Comparison of ENCODE assay signal across 8 cellular contexts in the genomic region with DNA sequence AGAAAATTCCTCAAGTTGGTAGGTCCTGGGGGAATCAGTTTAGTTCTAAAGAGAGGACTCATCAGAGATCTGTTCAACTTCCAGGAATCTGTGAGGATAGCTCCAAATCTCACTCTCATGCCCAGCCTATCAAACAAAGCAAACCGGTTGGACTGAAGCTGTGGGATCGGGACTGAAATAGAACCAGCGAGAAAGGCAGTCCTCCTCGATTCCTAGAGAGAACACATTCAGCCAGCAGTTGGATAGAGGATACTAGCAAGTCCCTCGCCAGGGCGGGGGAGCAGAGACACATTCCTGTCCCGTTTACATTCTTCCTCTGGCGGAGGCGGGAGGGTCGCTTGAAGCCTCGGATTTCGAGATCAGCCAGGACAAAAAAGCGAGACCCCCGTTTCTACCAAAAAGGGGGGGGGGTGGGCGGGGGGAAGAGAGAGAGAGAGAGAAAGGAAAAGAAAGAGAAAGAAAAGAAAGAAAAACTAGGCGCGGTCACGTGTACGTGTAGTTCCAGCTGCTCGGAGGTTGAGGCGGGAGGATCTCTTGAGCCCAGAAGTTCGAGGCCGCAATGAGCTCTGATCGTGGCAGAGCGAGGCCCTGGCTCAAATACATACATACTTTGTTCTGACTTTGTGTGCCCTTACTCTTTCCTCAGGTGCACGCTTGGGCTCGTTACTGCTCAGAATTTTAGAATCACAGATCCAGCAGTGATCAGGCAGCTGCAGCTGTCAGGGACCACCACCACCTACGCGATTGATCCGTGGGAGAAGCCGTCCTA. TPM values are rescaled to one million over a fixed set of nuclear protein-coding genes. Genes with fewer than 3 reads are reported as not detected.
DNase-seq lines count a peak whose midpoint lies in the region; ATAC-seq and TF ChIP-seq lines count a peak whose summit lies in the region.

No MANE protein-coding gene starts in this region.

- H3K4me1 ChIP-seq in ACC112 (ENCODE audit: control insufficient read depth, insufficient read depth, low read length, unreplicated experiment) = no peaks in the 10 kb centered on the region
- H3K4me1 ChIP-seq in MM.1S (ENCODE audit: low read length) = no peaks in the 10 kb centered on the region

- H3K36me3 ChIP-seq in ACC112 (ENCODE audit: insufficient read depth, low read length) (no peaks in the 10 kb centered on the region), MM.1S (replicated peaks; ENCODE audit: insufficient read depth, low read length) (no peaks in the 10 kb centered on the region)

- peak overlapping the region; percentile 60 for H3K27ac ChIP-seq in ACC112 (ENCODE audit: low read depth, low read length)
- peak overlapping the region; percentile 43 for H3K27ac ChIP-seq in adipose tissue (ENCODE audit: low read depth, low read length)
- H3K27ac ChIP-seq in MM.1S (ENCODE audit: low read length) = no peak overlapping the region

- no peaks in the 10 kb centered on the region for H3K79me2 ChIP-seq in ACC112 (ENCODE audit: control insufficient read depth, insufficient read depth, low read length, unreplicated experiment)
- no peaks in the 10 kb centered on the region for H3K79me2 ChIP-seq in MM.1S (ENCODE audit: low read length)

- H3K27me3 Mint-ChIP-seq in glutamatergic neuron (ENCODE audit: unreplicated experiment) (peaks cover 15% of the 10 kb centered on the region), neural crest cell (ENCODE audit: low read depth) (peaks cover 63% of the 10 kb centered on the region)

- H3K27ac Mint-ChIP-seq in glutamatergic neuron (ENCODE audit: unreplicated experiment) (peak overlapping the region; percentile 76), neural crest cell (ENCODE audit: unreplicated experiment) (peak overlapping the region; percentile 59)

- H3K4me3 ChIP-seq in ACC112 (ENCODE audit: low read depth, low read length) (peak overlapping the region; percentile 75), MM.1S (ENCODE audit: low read length) (no peak overlapping the region)

- ATAC-seq in HG02885 (IDR thresholded peaks at IDR 0.05; ENCODE audit: poor library complexity, unreplicated experiment) = no peak

- peaks cover 16% of the 10 kb centered on the region for H3F3A ChIP-seq in MM.1S (ENCODE audit: insufficient read depth, low read length)

- H3K36me3 Mint-ChIP-seq in glutamatergic neuron (ENCODE audit: unreplicated experiment) = peaks cover 4% of the 10 kb centered on the region
- peaks cover 14% of the 10 kb centered on the region for H3K36me3 Mint-ChIP-seq in neural crest cell (ENCODE audit: low read depth)

- H3K9me3 ChIP-seq in MM.1S (replicated peaks; ENCODE audit: insufficient read depth, low read length) = no peaks in the 10 kb centered on the region

- H3K9ac ChIP-seq in MM.1S (ENCODE audit: low read length) = no peak overlapping the region

- no peaks in the 10 kb centered on the region for H4K20me1 ChIP-seq in MM.1S (ENCODE audit: insufficient read depth, low read length)

- peak overlapping the region; percentile 89 for H3K4me3 Mint-ChIP-seq in glutamatergic neuron (ENCODE audit: unreplicated experiment)
- peak overlapping the region; percentile 93 for H3K4me3 Mint-ChIP-seq in neural crest cell

- WGBS in adipose tissue, 3 donors = 4 to 12% (median 9%) methylated on average over 30 to 31 of the region's 31 CpGs

- H3K27me3 ChIP-seq in ACC112 (ENCODE audit: insufficient read depth, low read length) (no peaks in the 10 kb centered on the region), MM.1S (replicated peaks; ENCODE audit: insufficient read depth, low read length) (no peaks in the 10 kb centered on the region; the same call in 1 of the 2 replicates)

- no peaks in the 10 kb centered on the region for H3K9me2 ChIP-seq in MM.1S (replicated peaks; ENCODE audit: insufficient read depth, low read length)

- DNase-seq in H4 (ENCODE audit: low spot score) (peak; percentile 97), NCI-H524 (lab: John Stamatoyannopoulos, UW) (peak; percentile 84 to 97), glutamatergic neuron (peak; percentile 80), neural crest cell (ENCODE audit: low read depth, low spot score) (peak; percentile 65), MM.1S (no peak)

- H2AFZ ChIP-seq in ACC112 (ENCODE audit: low read length, unreplicated experiment) (peak overlapping the region; percentile 88), MM.1S (ENCODE audit: low read length) (no peak overlapping the region)

- peaks cover 2% of the 10 kb centered on the region for H3K4me1 Mint-ChIP-seq in glutamatergic neuron (ENCODE audit: low read depth, unreplicated experiment)
- peaks cover 56% of the 10 kb centered on the region for H3K4me1 Mint-ChIP-seq in neural crest cell

- TF ChIP-seq CTCF in glutamatergic neuron (IDR thresholded peaks at IDR 0.05; ENCODE audit: partially characterized antibody, unreplicated experiment) = no peak
- TF ChIP-seq CTCF in neural crest cell (conservative IDR thresholded peaks at IDR 0.05) = no peak
- no peak for TF ChIP-seq CTCF in MM.1S (IDR thresholded peaks at IDR 0.05; ENCODE audit: low read length)

- H3K9me3 Mint-ChIP-seq in glutamatergic neuron (ENCODE audit: unreplicated experiment) (peaks cover 23% of the 10 kb centered on the region), neural crest cell (peaks cover 12% of the 10 kb centered on the region)

- no peak overlapping the region for H3K4me2 ChIP-seq in MM.1S (ENCODE audit: low read depth, low read length)

RNA-seq across cellular contexts. Expression of a gene that starts 19.5 kb away (rescaled TPM):
- 1.2 and 3.0 TPM in 2 replicates for total RNA-seq in H4 (2014; rRNA removed; shearing (Covaris generic))
- 1 to 10 TPM in 1 of 3 donors, under 1 TPM in 2; 0.29 to 1.0 (median 0.61) TPM for polyA plus RNA-seq in adipose tissue
- total RNA-seq in glutamatergic neuron (ENCODE audit: unreplicated experiment) = 5.1 TPM
- total RNA-seq in neural crest cell = 1.2 and 1.3 TPM in 2 replicates

RNA-seq across cellular contexts. Expression of a gene that starts 59.4 kb away (rescaled TPM):
- not detected in 2 replicates for total RNA-seq in H4 (2014; rRNA removed; shearing (Covaris generic))
- polyA plus RNA-seq in adipose tissue = not detected
- not detected for total RNA-seq in glutamatergic neuron (ENCODE audit: unreplicated experiment)
- not detected in 2 replicates for total RNA-seq in neural crest cell
